ENCODE assay signal across 19 cellular contexts in the genomic region with DNA sequence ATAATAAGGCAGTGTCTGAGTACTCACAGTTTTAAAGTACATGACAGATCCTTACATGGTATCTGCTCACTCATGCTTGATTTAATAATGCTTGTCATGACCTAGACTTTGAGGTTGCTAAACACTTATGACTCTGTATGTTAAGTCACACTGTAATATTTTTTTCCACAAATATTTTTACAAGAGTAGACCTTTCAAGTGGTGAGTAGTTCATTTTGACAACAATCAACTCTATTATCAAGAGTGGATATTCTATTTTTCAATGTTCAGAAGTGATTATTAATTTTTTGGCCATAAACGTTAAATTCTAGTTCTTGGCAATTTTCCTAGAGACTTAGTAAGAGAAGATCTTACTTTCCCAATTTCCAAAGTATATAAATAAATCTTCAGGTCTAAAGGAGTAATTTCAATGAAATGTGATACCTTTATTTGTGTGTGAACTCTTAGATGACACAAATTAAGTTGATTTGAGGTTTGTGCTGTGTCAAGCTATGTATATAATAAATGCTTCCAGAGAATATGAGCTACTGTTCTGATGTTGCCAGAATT.
DNase-seq lines count a peak whose midpoint lies in the region; TF ChIP-seq lines count a peak whose summit lies in the region.
"Had no signal": no experiment of that assay in that cellular context is flagged by ENCODE, and none has a peak within 500 bp of the region (broad histone marks: within the 10 kb centered on the region; RNA-seq: fewer than 3 reads in every experiment).

No MANE protein-coding gene starts in this region.

- no peaks in the 10 kb centered on the region for H3K27me3 ChIP-seq in adrenal gland
- H3K27me3 ChIP-seq: ovary, upper lobe of left lung had no signal

- H3K27ac ChIP-seq in adrenal gland: no peak overlapping the region
- H3K27ac ChIP-seq: ovary, upper lobe of left lung had no signal

- H3K27ac Mint-ChIP-seq in chondrocyte (ENCODE audit: unreplicated experiment): no peak overlapping the region
- H3K27ac Mint-ChIP-seq: activated T-helper 17 cell treated with anti-CD3 and anti-CD28 coated beads, Interleukin-2, amount 50 U/mL, for 72 hours; naive B cell; stimulated activated naive CD8-positive, alpha-beta T cell treated with anti-CD3 and anti-CD28 coated beads, Interleukin-15, Interleukin-2, amounts not matched to agents 100 ng/mL and 50 ng/mL, for 24 hours had no signal

- H3K4me1 Mint-ChIP-seq in chondrocyte (ENCODE audit: low read depth): peaks cover 6% of the 10 kb centered on the region
- H3K4me1 Mint-ChIP-seq: activated T-helper 17 cell treated with anti-CD3 and anti-CD28 coated beads, Interleukin-2, amount 50 U/mL, for 72 hours; naive B cell had no signal

- no peak overlapping the region for H3K4me3 ChIP-seq in astrocyte of the spinal cord (ENCODE audit: low read depth, low read length)
- H3K4me3 ChIP-seq in adrenal gland: no peak overlapping the region
- H3K4me3 ChIP-seq: ovary, upper lobe of left lung had no signal

- CTCF ChIA-PET in HEK293T (lab: Yijun Ruan, JAX): no interaction called here

- no peaks in the 10 kb centered on the region for H3K36me3 Mint-ChIP-seq in chondrocyte (ENCODE audit: low read depth)
- H3K36me3 Mint-ChIP-seq: naive B cell had no signal

- peak; percentile 12 for DNase-seq in Daoy (ENCODE audit: low read depth)
- no peak for DNase-seq in HEK293T (ENCODE audit: extremely low spot score)
- DNase-seq in astrocyte of the spinal cord (ENCODE audit: low read depth, low spot score): peak; percentile 28
- DNase-seq in kidney glomerular epithelial cell (lab: John Stamatoyannopoulos, UW): peak; percentile 12
- no peak for DNase-seq in NOMO-1 (lab: John Stamatoyannopoulos, UW; ENCODE audit: unreplicated experiment in 2 of 2)
- no peak for DNase-seq in adrenal gland
- no peak for DNase-seq in GF-D8 (lab: John Stamatoyannopoulos, UW)
- DNase-seq in chondrocyte (ENCODE audit: low spot score): no peak
- DNase-seq: AML-193; Caco-2; effector CD8-positive, alpha-beta T cell; islet precursor cell; Kasumi-1; naive B cell; ovary; RPMI8226; upper lobe of left lung had no signal

- intact Hi-C loops in adrenal gland (cut with DNase I): no loop called here

- H3K27me3 Mint-ChIP-seq in chondrocyte (ENCODE audit: low read depth): no peaks in the 10 kb centered on the region
- H3K27me3 Mint-ChIP-seq: activated T-helper 17 cell treated with anti-CD3 and anti-CD28 coated beads, Interleukin-2, amount 50 U/mL, for 72 hours; naive B cell; stimulated activated naive CD8-positive, alpha-beta T cell treated with anti-CD3 and anti-CD28 coated beads, Interleukin-15, Interleukin-2, amounts not matched to agents 100 ng/mL and 50 ng/mL, for 24 hours had no signal

- H3K9me3 ChIP-seq in adrenal gland (replicated peaks in 1 of 3): no peaks in the 10 kb centered on the region
- H3K9me3 ChIP-seq: Caco-2, ovary, upper lobe of left lung had no signal

- in situ Hi-C loops in astrocyte of the spinal cord (cut with HindIII; ENCODE audit: low sequenced_read_pairs): no loop called here

- TF ChIP-seq CTCF in astrocyte of the spinal cord (IDR thresholded peaks at IDR 0.05; ENCODE audit: low read depth, low read length): no peak
- TF ChIP-seq CTCF in adrenal gland (IDR thresholded peaks at IDR 0.05): no peak
- no peak for TF ChIP-seq CTCF in chondrocyte (IDR thresholded peaks at IDR 0.05)

- H3K9me3 Mint-ChIP-seq in chondrocyte (ENCODE audit: low read depth): peaks cover 3% of the 10 kb centered on the region
- H3K9me3 Mint-ChIP-seq: stimulated activated naive CD8-positive, alpha-beta T cell treated with anti-CD3 and anti-CD28 coated beads, Interleukin-15, Interleukin-2, amounts not matched to agents 100 ng/mL and 50 ng/mL, for 24 hours had no signal

- POLR2A ChIA-PET in HEK293T (lab: Yijun Ruan, JAX): no interaction called here

- H3K4me3 Mint-ChIP-seq in chondrocyte (ENCODE audit: unreplicated experiment): no peak overlapping the region
- H3K4me3 Mint-ChIP-seq: activated T-helper 17 cell treated with anti-CD3 and anti-CD28 coated beads, Interleukin-2, amount 50 U/mL, for 72 hours; naive B cell; stimulated activated naive CD8-positive, alpha-beta T cell treated with anti-CD3 and anti-CD28 coated beads, Interleukin-15, Interleukin-2, amounts not matched to agents 100 ng/mL and 50 ng/mL, for 24 hours had no signal

- H3K4me1 ChIP-seq in adrenal gland (replicated peaks in 1 of 2): no peaks in the 10 kb centered on the region
- H3K4me1 ChIP-seq: Caco-2, upper lobe of left lung had no signal

- TF ChIP-seq POLR2A in adrenal gland (IDR thresholded peaks at IDR 0.05): no peak

- no peaks in the 10 kb centered on the region for H3K36me3 ChIP-seq in adrenal gland (replicated peaks in 1 of 2)
- H3K36me3 ChIP-seq: ovary, upper lobe of left lung had no signal

- 12 to 29% (median 22%) methylated on average over 1 of the region's 1 CpG for whole genome bisulfite sequencing in adrenal gland, 4 donors

TF ChIP-seq in HEK293T, 16 proteins besides CTCF, POLR2A, EP300 and RAD21:
- TF ChIP-seq FOXA1 (IDR thresholded peaks at IDR 0.05) (no peak), SP1 (IDR thresholded peaks at IDR 0.05) (no peak), L3MBTL2 (conservative IDR thresholded peaks at IDR 0.05) (no peak), CTBP1 (IDR thresholded peaks at IDR 0.05; ENCODE audit: borderline replicate concordance) (no peak)
- TF ChIP-seq, protein P1, sequence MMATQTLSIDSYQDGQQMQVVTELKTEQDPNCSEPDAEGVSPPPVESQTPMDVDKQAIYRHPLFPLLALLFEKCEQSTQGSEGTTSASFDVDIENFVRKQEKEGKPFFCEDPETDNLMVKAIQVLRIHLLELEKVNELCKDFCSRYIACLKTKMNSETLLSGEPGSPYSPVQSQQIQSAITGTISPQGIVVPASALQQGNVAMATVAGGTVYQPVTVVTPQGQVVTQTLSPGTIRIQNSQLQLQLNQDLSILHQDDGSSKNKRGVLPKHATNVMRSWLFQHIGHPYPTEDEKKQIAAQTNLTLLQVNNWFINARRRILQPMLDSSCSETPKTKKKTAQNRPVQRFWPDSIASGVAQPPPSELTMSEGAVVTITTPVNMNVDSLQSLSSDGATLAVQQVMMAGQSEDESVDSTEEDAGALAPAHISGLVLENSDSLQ (IDR thresholded peaks at IDR 0.05): peak; percentile 75

Comparison
In these comparisons a context has a peak if more than half of its experiments do, and no peak if none do; other contexts are left out.
1. DNase-seq: peak in Daoy (single experiment), astrocyte of the spinal cord (single experiment) and kidney glomerular epithelial cell (single experiment); none in HEK293T (single experiment), NOMO-1 (0 of 2), adrenal gland (0 of 7), GF-D8 (single experiment) and chondrocyte (single experiment).